ENCODE assay signal across 1 cellular context in genomic region chr1:161313554-161314200, GRCh38.
TF ChIP-seq lines count a peak whose summit lies in the region.

No MANE protein-coding gene starts in this region.

TF ChIP-seq in IMR-90, 13 proteins besides CTCF, POLR2A, EP300 and RAD21 (continued from another document):
- TF ChIP-seq USF2 (IDR thresholded peaks at IDR 0.05; ENCODE audit: low read depth, low read length) (no peak), MXI1 (IDR thresholded peaks at IDR 0.05; ENCODE audit: borderline replicate concordance, low read depth, low read length) (no peak), MAZ (IDR thresholded peaks at IDR 0.05; ENCODE audit: borderline replicate concordance, low read depth, low read length) (no peak), CHD1 (IDR thresholded peaks at IDR 0.05; ENCODE audit: low read depth, low read length) (no peak), ELK1 (IDR thresholded peaks at IDR 0.05; ENCODE audit: borderline replicate concordance, low read depth, low read length) (no peak), RFX5 (IDR thresholded peaks at IDR 0.05; ENCODE audit: low read depth, low read length) (no peak), RCOR1 (IDR thresholded peaks at IDR 0.05; ENCODE audit: insufficient replicate concordance, low read length) (no peak), MAFK (IDR thresholded peaks at IDR 0.05; ENCODE audit: low read depth, low read length) (no peak), BHLHE40 (IDR thresholded peaks at IDR 0.05; ENCODE audit: low read depth, low read length) (no peak)
